ENCODE assay signal across 19 cellular contexts in the genomic region with DNA sequence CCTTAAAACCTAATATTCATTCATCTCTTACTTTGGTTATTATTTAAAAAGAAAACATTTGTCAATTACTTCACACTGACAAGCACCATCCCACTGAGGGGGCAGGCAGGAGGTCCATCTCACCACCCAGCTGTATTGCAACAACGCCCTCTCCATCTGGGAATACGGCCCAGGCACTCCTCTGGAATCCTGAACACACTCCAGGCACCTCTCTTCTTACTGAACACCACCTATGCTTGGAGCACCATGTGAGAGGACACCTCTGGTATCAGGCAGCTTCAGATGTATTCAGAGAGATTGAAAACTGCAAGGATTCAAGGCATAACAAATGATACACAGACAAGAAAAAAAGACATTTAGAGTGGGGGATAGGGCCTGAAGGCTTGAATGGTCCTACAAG.
"Had no signal": no experiment of that assay in that cellular context is flagged by ENCODE, and none has a peak within 500 bp of the region (broad histone marks: within the 10 kb centered on the region; RNA-seq: fewer than 3 reads in every experiment).

No MANE protein-coding gene starts in this region.

- ATAC-seq: HepG2, Panc1, PC-3 had no signal

- FAIRE-seq: HepG2 had no signal

- H3K27ac ChIP-seq: KMS-11, RWPE1 had no signal

- H3K4me2 ChIP-seq: KMS-11, SK-N-SH had no signal

- H3K9ac ChIP-seq: KMS-11, SK-N-SH had no signal

- DNase-seq: IMR-90; Kasumi-1; MM.1S; NCI-H1694; NCI-H1930; NCI-H2107; NCI-H226; NCI-H446; NCI-H510A; NCI-H524 treated with DMSO at 0.1 percent for 48 hours; NCI-H82; NK-92 treated with Interleukin-12 subunit alpha and Interleukin-12 subunit beta, amount 100 ng/mL, for 24 hours; PC-3; SHP77; SK-N-SH had no signal

- H3K9me3 ChIP-seq: SK-N-SH had no signal
